15 cellular contexts compared by ENCODE assay signal in the genomic region with DNA sequence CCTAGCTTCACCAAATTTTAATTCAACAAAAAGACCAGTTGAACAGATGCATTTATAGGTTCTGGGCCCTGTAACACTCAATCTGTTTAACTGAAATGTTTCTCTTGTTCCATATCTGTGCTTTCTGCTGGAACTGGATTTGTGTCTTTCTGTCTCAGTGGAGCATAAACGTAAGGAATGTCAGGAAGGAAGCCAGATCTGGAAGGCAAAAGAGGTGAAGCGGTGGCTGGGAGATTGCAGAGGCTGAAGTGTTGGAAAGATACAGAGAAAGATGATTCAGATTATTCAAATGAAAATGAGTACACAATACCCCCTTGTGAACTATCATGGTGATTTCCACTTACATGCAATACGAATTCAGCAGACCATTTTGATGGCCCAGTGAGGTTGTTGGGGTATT.
A peak's percentile ranks its signal among the peaks of the same experiment; 100 is the strongest.
DNase-seq lines count a peak whose midpoint lies in the region; ATAC-seq, FAIRE-seq and TF ChIP-seq lines count a peak whose summit lies in the region.
"Had no signal": no experiment of that assay in that cellular context is flagged by ENCODE, and none has a peak within 500 bp of the region (broad histone marks: within the 10 kb centered on the region; RNA-seq: fewer than 3 reads in every experiment).

No MANE protein-coding gene starts in this region.

- CTCF ChIA-PET in H1 (lab: Charles Lee; ENCODE audit: partially characterized antibody), result no interaction called here
- CTCF ChIA-PET in activated CD4-positive, alpha-beta memory T cell treated with anti-CD3 and anti-CD28 coated beads, Interleukin-2, amount 10 ng/mL, durations not matched to agents 7 days and 5 days (lab: Charles Lee), result no interaction called here

- no peak overlapping the region for H2AK5ac ChIP-seq in H1 (ENCODE audit: low read depth, low read length)

- no peak overlapping the region for H2BK12ac ChIP-seq in H1 (ENCODE audit: low read depth, low read length)

- H4K91ac ChIP-seq in H1 (replicated peaks; ENCODE audit: insufficient read length, low read length), result no peak overlapping the region

- H4K20me1 ChIP-seq in H1 (replicated peaks in 1 of 2; ENCODE audit: control insufficient read depth in 1 of 2, insufficient read depth in 2 of 2, low read length in 2 of 2) (no peaks in the 10 kb centered on the region), Karpas-422 (ENCODE audit: insufficient read depth, low read depth, low read length) (no peaks in the 10 kb centered on the region)

- H3K4me1 ChIP-seq in HUES64 (ENCODE audit: insufficient read depth, low read length) (peaks cover 9% of the 10 kb centered on the region; the same call in 1 of the 2 replicates), H1 (replicated peaks in 1 of 4; ENCODE audit: control insufficient read depth in 3 of 4, insufficient read depth in 4 of 4, low read length in 3 of 4) (no peaks in the 10 kb centered on the region), Karpas-422 (ENCODE audit: low read length) (no peaks in the 10 kb centered on the region)
- H3K4me1 ChIP-seq: uterus had no signal

- H3K27ac ChIP-seq in HUES64 (ENCODE audit: low read depth, low read length) (peak overlapping the region; percentile 54; the same call in 1 of the 2 replicates), H1 (ENCODE audit: low read depth, low read length) (no peak overlapping the region), Karpas-422 (ENCODE audit: low read length) (no peak overlapping the region)
- H3K27ac ChIP-seq: uterus had no signal

- H3K4me3 Mint-ChIP-seq in nephron, result no peak overlapping the region
- H3K4me3 Mint-ChIP-seq in activated CD4-positive, alpha-beta memory T cell treated with anti-CD3 and anti-CD28 coated beads, Interleukin-2, amount 10 ng/mL, durations not matched to agents 7 days and 5 days, result no peak overlapping the region
- H3K4me3 Mint-ChIP-seq: activated naive CD4-positive, alpha-beta T cell treated with anti-CD3 and anti-CD28 coated beads for 36 hours; effector memory CD8-positive, alpha-beta T cell; naive thymus-derived CD4-positive, alpha-beta T cell had no signal

- H3K9ac ChIP-seq in HUES64 (ENCODE audit: low read depth, low read length) (no peak overlapping the region), H1 (replicated peaks in 1 of 4; ENCODE audit: extremely low read depth in 1 of 4, low read depth in 3 of 4, low read length in 3 of 4) (no peak overlapping the region), Karpas-422 (ENCODE audit: low read length) (no peak overlapping the region)

- POLR2A ChIA-PET in H1 (lab: Charles Lee; ENCODE audit: partially characterized antibody), result no interaction called here
- POLR2A ChIA-PET in activated CD4-positive, alpha-beta memory T cell treated with anti-CD3 and anti-CD28 coated beads, Interleukin-2, amount 10 ng/mL, durations not matched to agents 7 days and 5 days (lab: Charles Lee), result no interaction called here

- TF ChIP-seq CTCF in H1 (IDR thresholded peaks at IDR 0.05; ENCODE audit: control extremely low read depth in 1 of 3, insufficient read depth in 1 of 3, low read depth in 1 of 3, low read length in 3 of 3), result no peak
- TF ChIP-seq CTCF in nephron (IDR thresholded peaks at IDR 0.05; ENCODE audit: unreplicated experiment in 3 of 3), result no peak

- peak; percentile 32 for FAIRE-seq in H1 (lab: Jason Lieb, UNC)
- FAIRE-seq: GM12891 had no signal

- H2BK120ac ChIP-seq in H1 (replicated peaks; ENCODE audit: low read depth, low read length), result no peak overlapping the region

- no peaks in the 10 kb centered on the region for H3K27me3 Mint-ChIP-seq in nephron (ENCODE audit: low read depth)
- no peaks in the 10 kb centered on the region for H3K27me3 Mint-ChIP-seq in activated CD4-positive, alpha-beta memory T cell treated with anti-CD3 and anti-CD28 coated beads, Interleukin-2, amount 10 ng/mL, durations not matched to agents 7 days and 5 days
- H3K27me3 Mint-ChIP-seq: effector memory CD8-positive, alpha-beta T cell had no signal

- peaks cover 21% of the 10 kb centered on the region for H3K4me1 Mint-ChIP-seq in nephron
- no peaks in the 10 kb centered on the region for H3K4me1 Mint-ChIP-seq in activated CD4-positive, alpha-beta memory T cell treated with anti-CD3 and anti-CD28 coated beads, Interleukin-2, amount 10 ng/mL, durations not matched to agents 7 days and 5 days
- H3K4me1 Mint-ChIP-seq: naive thymus-derived CD4-positive, alpha-beta T cell had no signal

- no peak for TF ChIP-seq RAD21 in H1 (IDR thresholded peaks at IDR 0.05 in 1 of 2, conservative IDR thresholded peaks at IDR 0.05 in 1 of 2; ENCODE audit: low read depth in 2 of 2, low read length in 2 of 2)

- no peak overlapping the region for H3K14ac ChIP-seq in H1 (ENCODE audit: insufficient read length)

- H3K79me2 ChIP-seq in H1 (ENCODE audit: control insufficient read depth in 1 of 2, insufficient read depth in 2 of 2, low read length in 2 of 2) (no peaks in the 10 kb centered on the region), Karpas-422 (ENCODE audit: low read length) (no peaks in the 10 kb centered on the region)

- H3K4me2 ChIP-seq in H1 (ENCODE audit: insufficient read depth in 1 of 2, low read depth in 2 of 2, low read length in 2 of 2), result no peak overlapping the region
- no peak overlapping the region for H3K4me2 ChIP-seq in Karpas-422 (ENCODE audit: low read depth, low read length, poor library complexity, severe bottlenecking)

- H3K27me3 ChIP-seq in HUES64 (ENCODE audit: insufficient read depth, low read length), result no peaks in the 10 kb centered on the region
- H3K27me3 ChIP-seq in H1 (replicated peaks in 1 of 4; ENCODE audit: control insufficient read depth in 3 of 4, extremely low read depth in 1 of 4, insufficient read depth in 3 of 4, low read length in 3 of 4), result no peaks in the 10 kb centered on the region
- no peaks in the 10 kb centered on the region for H3K27me3 ChIP-seq in Karpas-422 (ENCODE audit: low read length)
- H3K27me3 ChIP-seq: uterus had no signal

- no peak overlapping the region for H3K4ac ChIP-seq in H1 (replicated peaks; ENCODE audit: insufficient read length, low read depth, low read length)

- no peak overlapping the region for H2AFZ ChIP-seq in H1 (ENCODE audit: low read length)
- no peak overlapping the region for H2AFZ ChIP-seq in Karpas-422 (ENCODE audit: low read length)

- H3K79me1 ChIP-seq in H1 (ENCODE audit: low read depth, low read length), result no peaks in the 10 kb centered on the region

- no peak overlapping the region for H2BK20ac ChIP-seq in H1 (ENCODE audit: low read length)

- no peak overlapping the region for H2BK5ac ChIP-seq in H1 (ENCODE audit: low read depth, low read length)

- no peak for TF ChIP-seq POLR2A in H1 (IDR thresholded peaks at IDR 0.05; ENCODE audit: control extremely low read depth in 1 of 2, low read depth in 2 of 2, low read length in 2 of 2)

- no peaks in the 10 kb centered on the region for H3K9me3 Mint-ChIP-seq in nephron
- H3K9me3 Mint-ChIP-seq in activated CD4-positive, alpha-beta memory T cell treated with anti-CD3 and anti-CD28 coated beads, Interleukin-2, amount 10 ng/mL, durations not matched to agents 7 days and 5 days, result peaks cover 9% of the 10 kb centered on the region

- H3K36me3 ChIP-seq in HUES64 (ENCODE audit: insufficient read depth, low read length), result no peaks in the 10 kb centered on the region
- no peaks in the 10 kb centered on the region; a peak in 1 of 8 replicates for H3K36me3 ChIP-seq in H1 (ENCODE audit: control insufficient read depth in 2 of 4, insufficient read depth in 4 of 4, low read length in 3 of 4)
- H3K36me3 ChIP-seq in Karpas-422 (ENCODE audit: insufficient read depth, low read length), result no peaks in the 10 kb centered on the region
- H3K36me3 ChIP-seq: uterus had no signal

- no peaks in the 10 kb centered on the region for H3K9me3 ChIP-seq in HUES64 (ENCODE audit: insufficient read depth, low read depth, low read length)
- no peaks in the 10 kb centered on the region for H3K9me3 ChIP-seq in H1 (ENCODE audit: insufficient read depth in 2 of 2, low read depth in 1 of 2, low read length in 1 of 2)
- H3K9me3 ChIP-seq in Karpas-422 (ENCODE audit: low read length), result peaks cover 3% of the 10 kb centered on the region
- H3K9me3 ChIP-seq: uterus had no signal

- WGBS in HUES64, result 85% methylated on average over 3 of the region's 3 CpGs
- 87% methylated on average over 3 of the region's 3 CpGs; no CpG with 5 or more reads in 1 of the 2 experiments for WGBS in H1 (ENCODE audit: extremely low coverage in 1 of 2, insufficient coverage in 1 of 2, insufficient read length in 1 of 2, insufficient replicate concordance in 2 of 2, low coverage in 1 of 2, low lambda C conversion rate in 2 of 2, missing lambda C conversion rate in 1 of 2), 2 experiments

- ATAC-seq in HG02852 (IDR thresholded peaks at IDR 0.05; ENCODE audit: unreplicated experiment), result no peak
- ATAC-seq: effector memory CD8-positive, alpha-beta T cell; naive thymus-derived CD4-positive, alpha-beta T cell had no signal

- peak overlapping the region in 2 of 3 experiments; percentile 18 to 50 for H3K27ac Mint-ChIP-seq in nephron
- H3K27ac Mint-ChIP-seq in activated CD4-positive, alpha-beta memory T cell treated with anti-CD3 and anti-CD28 coated beads, Interleukin-2, amount 10 ng/mL, durations not matched to agents 7 days and 5 days, result no peak overlapping the region
- H3K27ac Mint-ChIP-seq: activated naive CD4-positive, alpha-beta T cell treated with anti-CD3 and anti-CD28 coated beads for 36 hours; effector memory CD8-positive, alpha-beta T cell; naive thymus-derived CD4-positive, alpha-beta T cell had no signal

- no peaks in the 10 kb centered on the region for H3K36me3 Mint-ChIP-seq in nephron (ENCODE audit: low read depth)
- H3K36me3 Mint-ChIP-seq in activated CD4-positive, alpha-beta memory T cell treated with anti-CD3 and anti-CD28 coated beads, Interleukin-2, amount 10 ng/mL, durations not matched to agents 7 days and 5 days (ENCODE audit: low read depth), result no peaks in the 10 kb centered on the region
- H3K36me3 Mint-ChIP-seq: naive thymus-derived CD4-positive, alpha-beta T cell had no signal

- no peak overlapping the region for H3K4me3 ChIP-seq in HUES64 (ENCODE audit: low read length)
- H3K4me3 ChIP-seq in H1 (ENCODE audit: extremely low read depth in 1 of 4, insufficient read depth in 2 of 4, low read depth in 3 of 4, low read length in 4 of 4), result no peak overlapping the region
- no peak overlapping the region for H3K4me3 ChIP-seq in Karpas-422 (ENCODE audit: low read length)
- H3K4me3 ChIP-seq: uterus had no signal

- peak; percentile 9 for DNase-seq in AG20443 (ENCODE audit: low spot score)
- no peak for DNase-seq in H1 (ENCODE audit: low read depth in 1 of 2, low spot score in 2 of 2)
- DNase-seq in NCI-H1417 treated with DMSO at 0.1 percent for 48 hours (lab: John Stamatoyannopoulos, UW), result no peak
- no peak for DNase-seq in Karpas-422
- no peak for DNase-seq in activated CD4-positive, alpha-beta memory T cell treated with anti-CD3 and anti-CD28 coated beads, Interleukin-2, amount 10 ng/mL, durations not matched to agents 7 days and 5 days
- DNase-seq: activated CD4-positive, alpha-beta T cell treated with anti-CD3 and anti-CD28 coated beads for 4 hours; activated naive CD4-positive, alpha-beta T cell treated with anti-CD3 and anti-CD28 coated beads for 36 hours; effector memory CD8-positive, alpha-beta T cell; naive thymus-derived CD4-positive, alpha-beta T cell; NCI-H524; uterus had no signal

- no peak overlapping the region for H2BK15ac ChIP-seq in H1 (ENCODE audit: low read length)

- no peak overlapping the region for H3K18ac ChIP-seq in H1 (ENCODE audit: extremely low read depth, low read length)

- no peak overlapping the region for H4K8ac ChIP-seq in H1 (ENCODE audit: extremely low read depth, insufficient read depth, low read length)

- H3K56ac ChIP-seq in H1 (replicated peaks; ENCODE audit: insufficient read length, low read depth, low read length), result no peak overlapping the region

- no peak overlapping the region for H3K23ac ChIP-seq in H1 (ENCODE audit: insufficient read length)

- H3K9me2 ChIP-seq in Karpas-422 (replicated peaks; ENCODE audit: insufficient read depth, low read length), result no peaks in the 10 kb centered on the region

- no peaks in the 10 kb centered on the region for H3K23me2 ChIP-seq in H1 (ENCODE audit: low read depth, low read length)

- no peak overlapping the region for H4K5ac ChIP-seq in H1 (ENCODE audit: insufficient read length, low read depth, low read length)

- no peak for TF ChIP-seq EP300 in H1 (IDR thresholded peaks at IDR 0.05; ENCODE audit: borderline replicate concordance in 1 of 2, low read depth in 2 of 2, low read length in 2 of 2)
